ENCODE assay signal across 8 cellular contexts in genomic region chr16:2205104-2205966, GRCh38. TPM values are rescaled to one million over a fixed set of nuclear protein-coding genes. Genes with fewer than 3 reads are reported as not detected.
DNase-seq lines count a peak whose midpoint lies in the region; ATAC-seq and TF ChIP-seq lines count a peak whose summit lies in the region.

TSS of gene MLST8 (plus strand) at chr16:2205454. CDS start at chr16:2206086, 632 bp downstream.

- H3K9me3 Mint-ChIP-seq in activated CD4-positive, alpha-beta T cell treated with anti-CD3 and anti-CD28 coated beads, Interleukin-2, amount 10 ng/mL, durations not matched to agents 24 days and 14 days, result no peaks in the 10 kb centered on the region

- peak within 1 kb of the TSS; percentile 87 for H3K27ac Mint-ChIP-seq in activated CD4-positive, alpha-beta T cell treated with anti-CD3 and anti-CD28 coated beads, Interleukin-2, amount 10 ng/mL, durations not matched to agents 24 days and 14 days

- H3K36me3 Mint-ChIP-seq in activated CD4-positive, alpha-beta T cell treated with anti-CD3 and anti-CD28 coated beads, Interleukin-2, amount 10 ng/mL, durations not matched to agents 24 days and 14 days (ENCODE audit: low read depth), result peaks cover 18% of the 10 kb centered on the region

- DNase-seq in AG10803 (ENCODE audit: low read depth) (peak; percentile 82), NCI-H446 treated with DMSO at 0.1 percent for 48 hours (lab: John Stamatoyannopoulos, UW) (peak; percentile 43), coronary artery (ENCODE audit: low spot score) (peak; percentile 89), left lung (peak; percentile 88 to 96)
- DNase-seq in activated CD4-positive, alpha-beta T cell treated with anti-CD3 and anti-CD28 coated beads, Interleukin-2, amount 10 ng/mL, durations not matched to agents 24 days and 14 days, result peak; percentile 98
- peak; percentile 88 for DNase-seq in stimulated activated CD4-positive, alpha-beta T cell treated with anti-CD3 and anti-CD28 coated beads, Interleukin-2, amount 100 ng/mL, for 4 hours (ENCODE audit: low read depth)

- H3K4me3 ChIP-seq in AG10803 (ENCODE audit: low read length) (peak within 1 kb of the TSS; percentile 90), coronary artery (peak within 1 kb of the TSS; percentile 83), left lung (peak within 1 kb of the TSS; percentile 62 to 74)

- peaks cover 15% of the 10 kb centered on the region for H3K4me1 Mint-ChIP-seq in activated CD4-positive, alpha-beta T cell treated with anti-CD3 and anti-CD28 coated beads, Interleukin-2, amount 10 ng/mL, durations not matched to agents 24 days and 14 days

- intact Hi-C loops in activated CD4-positive, alpha-beta T cell treated with anti-CD3 and anti-CD28 coated beads, Interleukin-2, amount 10 ng/mL, durations not matched to agents 24 days and 14 days (cut with micrococcal nuclease), result loop anchor here (1.0 kb wide), 2 partner anchors 10 to 18 kb away; partner anchors contain the start of gene E4F1
- intact Hi-C loops in left lung (cut with DNase I), result no loop called here

- H3K27ac ChIP-seq in coronary artery (peak within 1 kb of the TSS; percentile 97), left lung (peak within 1 kb of the TSS; percentile 95 to 96)

- H3K27me3 Mint-ChIP-seq in activated CD4-positive, alpha-beta T cell treated with anti-CD3 and anti-CD28 coated beads, Interleukin-2, amount 10 ng/mL, durations not matched to agents 24 days and 14 days, result peaks cover 5% of the 10 kb centered on the region

- H3K4me3 Mint-ChIP-seq in activated CD4-positive, alpha-beta T cell treated with anti-CD3 and anti-CD28 coated beads, Interleukin-2, amount 10 ng/mL, durations not matched to agents 24 days and 14 days, result peak within 1 kb of the TSS; percentile 90

- peaks cover 0 to 37% of the 10 kb centered on the region in 2 donors for H3K36me3 ChIP-seq in left lung

- H3K9me3 ChIP-seq in left lung, result no peaks in the 10 kb centered on the region

- peak; percentile 77 for ATAC-seq in GM18868 (IDR thresholded peaks at IDR 0.05; ENCODE audit: unreplicated experiment)
- peak; percentile 71 for ATAC-seq in HG03135 (IDR thresholded peaks at IDR 0.05; ENCODE audit: unreplicated experiment)
- ATAC-seq in left lung, result peak; percentile 97

- H3K4me1 ChIP-seq in left lung, result peaks cover 13 to 31% of the 10 kb centered on the region in 2 donors

- TF ChIP-seq CTCF in AG10803 (conservative IDR thresholded peaks at IDR 0.05; ENCODE audit: low read length) (no peak; the same call in 1 of the 2 replicates), coronary artery (IDR thresholded peaks at IDR 0.05) (no peak), left lung (IDR thresholded peaks at IDR 0.05) (no peak)

- H3K27me3 ChIP-seq in left lung, result no peaks in the 10 kb centered on the region

RNA-seq across cellular contexts. Expression of gene MLST8, which starts in this region (rescaled TPM):
- 65.2 and 70.3 TPM in 2 replicates for total RNA-seq in activated CD4-positive, alpha-beta T cell treated with anti-CD3 and anti-CD28 coated beads, Interleukin-2, amount 10 ng/mL, durations not matched to agents 24 days and 14 days
- total RNA-seq in left lung, result 10 to 100 TPM; 32.1 to 39.0 TPM

Comparison
In these comparisons a context has a peak if more than half of its experiments do, and no peak if none do; other contexts are left out.
1. Peak in every context shown above with its lines: DNase-seq, ATAC-seq, H3K4me3 ChIP-seq and H3K27ac ChIP-seq.
2. DNase-seq: peak in every context shown above with its lines; median percentile 98 in activated CD4-positive, alpha-beta T cell treated with anti-CD3 and anti-CD28 coated beads, Interleukin-2, amount 10 ng/mL, durations not matched to agents 24 days and 14 days; 92 in left lung; 89 in coronary artery; 88 in stimulated activated CD4-positive, alpha-beta T cell treated with anti-CD3 and anti-CD28 coated beads, Interleukin-2, amount 100 ng/mL, for 4 hours; 82 in AG10803; 43 in NCI-H446 treated with DMSO at 0.1 percent for 48 hours.